In genomic region chr2:159890945-159891588, GRCh38 we compare ENCODE assay signal across 14 cellular contexts. TPM values are rescaled to one million over a fixed set of nuclear protein-coding genes. Genes with fewer than 3 reads are reported as not detected.
DNase-seq lines count a peak whose midpoint lies in the region; ATAC-seq and TF ChIP-seq lines count a peak whose summit lies in the region.
"Had no signal": no experiment of that assay in that cellular context is flagged by ENCODE, and none has a peak within 500 bp of the region (broad histone marks: within the 10 kb centered on the region; RNA-seq: fewer than 3 reads in every experiment).

No MANE protein-coding gene starts in this region.

- CTCF ChIA-PET in activated B cell treated with CpG ODN at 0.5 μM for 24 hours (lab: Charles Lee): interaction anchor here (1.4 kb wide), 1 partner anchor 31 kb away, joined by 4 read pairs; no protein-coding TSS in a partner anchor

- TF ChIP-seq EP300 in esophagus muscularis mucosa (IDR thresholded peaks at IDR 0.05): no peak

- peak overlapping the region; percentile 76 for H3K27ac Mint-ChIP-seq in activated B cell treated with CpG ODN at 0.5 μM for 24 hours
- no peak overlapping the region for H3K27ac Mint-ChIP-seq in chondrocyte (ENCODE audit: unreplicated experiment)
- H3K27ac Mint-ChIP-seq: nephron progenitor cell had no signal

- ATAC-seq in GM19397 (IDR thresholded peaks at IDR 0.05; ENCODE audit: unreplicated experiment): peak; percentile 29
- ATAC-seq in HG03045 (IDR thresholded peaks at IDR 0.05; ENCODE audit: unreplicated experiment): peak; percentile 49
- ATAC-seq in activated B cell treated with CpG ODN at 0.5 μM for 24 hours (ENCODE audit: low read depth): peak; percentile 39

- no peaks in the 10 kb centered on the region for H3K9me3 ChIP-seq in esophagus muscularis mucosa
- H3K9me3 ChIP-seq: upper lobe of left lung had no signal

- H3K27me3 Mint-ChIP-seq in activated B cell treated with CpG ODN at 0.5 μM for 24 hours (no peaks in the 10 kb centered on the region), chondrocyte (ENCODE audit: low read depth) (peaks cover 2% of the 10 kb centered on the region)
- H3K27me3 Mint-ChIP-seq: CD8-positive, alpha-beta memory T cell had no signal

- POLR2A ChIA-PET in activated B cell treated with CpG ODN at 0.5 μM for 24 hours (lab: Charles Lee): interaction anchor here (0.5 to 2.7 kb wide), 5 partner anchors 9 to 179 kb away, joined by 4 to 23 read pairs (median 4); partner anchors contain the start of genes LY75 and MARCHF7

- intact Hi-C loops in activated B cell treated with CpG ODN at 0.5 μM for 24 hours (cut with micrococcal nuclease): loop anchor here (1.0 kb wide), 2 partner anchors 12 kb away; no protein-coding TSS in a partner anchor
- intact Hi-C loops in esophagus muscularis mucosa (cut with DNase I): no loop called here

- no peaks in the 10 kb centered on the region for H3K36me3 ChIP-seq in esophagus muscularis mucosa
- H3K36me3 ChIP-seq: upper lobe of left lung had no signal

- H3K4me3 ChIP-seq in GM12865 (ENCODE audit: low read depth, low read length) (no peak overlapping the region), esophagus muscularis mucosa (no peak overlapping the region)
- H3K4me3 ChIP-seq: upper lobe of left lung had no signal

- TF ChIP-seq CTCF in GM12865 (IDR thresholded peaks at IDR 0.05; ENCODE audit: insufficient read depth, low read depth, low read length, missing control alignments) (no peak), activated B cell treated with CpG ODN at 0.5 μM for 24 hours (IDR thresholded peaks at IDR 0.05) (no peak), esophagus muscularis mucosa (IDR thresholded peaks at IDR 0.05) (no peak), chondrocyte (IDR thresholded peaks at IDR 0.05) (no peak)

- no peak for TF ChIP-seq POLR2A in esophagus muscularis mucosa (IDR thresholded peaks at IDR 0.05; ENCODE audit: low read depth)

- H3K4me1 Mint-ChIP-seq in activated B cell treated with CpG ODN at 0.5 μM for 24 hours (peaks cover 64% of the 10 kb centered on the region), chondrocyte (ENCODE audit: low read depth) (no peaks in the 10 kb centered on the region)

- peaks cover 71% of the 10 kb centered on the region for H3K36me3 Mint-ChIP-seq in activated B cell treated with CpG ODN at 0.5 μM for 24 hours (ENCODE audit: low read depth)
- no peaks in the 10 kb centered on the region for H3K36me3 Mint-ChIP-seq in chondrocyte (ENCODE audit: low read depth)

- H3K27ac ChIP-seq in esophagus muscularis mucosa (replicated peaks in 1 of 4): no peak overlapping the region
- H3K27ac ChIP-seq: upper lobe of left lung had no signal

- peak overlapping the region; percentile 24 for H3K4me3 Mint-ChIP-seq in activated B cell treated with CpG ODN at 0.5 μM for 24 hours
- no peak overlapping the region for H3K4me3 Mint-ChIP-seq in chondrocyte (ENCODE audit: unreplicated experiment)
- H3K4me3 Mint-ChIP-seq: nephron progenitor cell had no signal

- H3K9me3 Mint-ChIP-seq in activated B cell treated with CpG ODN at 0.5 μM for 24 hours (no peaks in the 10 kb centered on the region), chondrocyte (ENCODE audit: low read depth) (no peaks in the 10 kb centered on the region)
- H3K9me3 Mint-ChIP-seq: CD8-positive, alpha-beta memory T cell; nephron progenitor cell had no signal

- peak; percentile 81 for DNase-seq in GM12865 (ENCODE audit: low read depth)
- no peak for DNase-seq in activated B cell treated with CpG ODN at 0.5 μM for 24 hours
- DNase-seq in stimulated activated CD4-positive, alpha-beta T cell treated with anti-CD3 and anti-CD28 coated beads, Interleukin-4, amount 100 ng/mL, for 1 hour: no peak
- no peak for DNase-seq in esophagus muscularis mucosa (ENCODE audit: extremely low spot score)
- DNase-seq in chondrocyte (ENCODE audit: low spot score): no peak
- no peak for DNase-seq in NCI-H1694 (lab: John Stamatoyannopoulos, UW)
- DNase-seq: CD8-positive, alpha-beta memory T cell; effector CD8-positive, alpha-beta T cell; nephron progenitor cell; NK-92 treated with Interleukin-12 subunit alpha and Interleukin-12 subunit beta, amount 100 ng/mL, for 24 hours; T-helper 9 cell; upper lobe of left lung had no signal

- H3K4me1 ChIP-seq in esophagus muscularis mucosa: no peaks in the 10 kb centered on the region
- H3K4me1 ChIP-seq: upper lobe of left lung had no signal

- H3K27me3 ChIP-seq in esophagus muscularis mucosa: no peaks in the 10 kb centered on the region
- H3K27me3 ChIP-seq: upper lobe of left lung had no signal

RNA-seq across cellular contexts. Expression of gene LY75, which starts 13.5 kb away (rescaled TPM):
- 99.5 and 107 TPM in 2 replicates for total RNA-seq in activated B cell treated with CpG ODN at 0.5 μM for 24 hours
- 1 to 10 TPM in 3 of 4 donors, under 1 TPM in 1; 0.97 to 2.5 (median 1.3) TPM for total RNA-seq in esophagus muscularis mucosa
- total RNA-seq in chondrocyte: 0.15 to 1.3 TPM in 2 of 3 replicates, not detected in the other

Comparison
In these comparisons a context has a peak if more than half of its experiments do, and no peak if none do; other contexts are left out.
1. RNA of gene LY75, which starts 13.5 kb away (total RNA-seq): 99.5 to 107 TPM in activated B cell treated with CpG ODN at 0.5 μM for 24 hours; 0.97 to 2.5 TPM in esophagus muscularis mucosa and 0.15 to 1.3 TPM in chondrocyte; every median in the first group is over 10 times any median in the second.
2. Peak in every context shown above with its lines, with median percentiles within 50 percentile points of each other: ATAC-seq.